In genomic region chr11:73100578-73100977, GRCh38 we compare ENCODE assay signal across 21 cellular contexts.
"Had no signal": no experiment of that assay in that cellular context is flagged by ENCODE, and none has a peak within 500 bp of the region (broad histone marks: within the 10 kb centered on the region; RNA-seq: fewer than 3 reads in every experiment).

No MANE protein-coding gene starts in this region.

- H3K4me3 ChIP-seq: dorsolateral prefrontal cortex, heart left ventricle, mucosa of descending colon, ovary, right atrium auricular region, tibial artery, upper lobe of left lung, uterus had no signal

- H3K27ac ChIP-seq: heart left ventricle, ovary, right atrium auricular region, upper lobe of left lung, uterus had no signal

- H3K27me3 ChIP-seq: dorsolateral prefrontal cortex, heart left ventricle, ovary, right atrium auricular region, tibial artery, upper lobe of left lung, uterus had no signal

- H3K36me3 Mint-ChIP-seq: natural killer cell had no signal

- H3K4me1 ChIP-seq: uterus had no signal

- H3K9me3 Mint-ChIP-seq: natural killer cell; neural crest cell; stimulated activated naive CD8-positive, alpha-beta T cell treated with anti-CD3 and anti-CD28 coated beads, Interleukin-15, Interleukin-2, amounts not matched to agents 100 ng/mL and 50 ng/mL, for 24 hours had no signal

- H3K27me3 Mint-ChIP-seq: stimulated activated naive CD8-positive, alpha-beta T cell treated with anti-CD3 and anti-CD28 coated beads, Interleukin-15, Interleukin-2, amounts not matched to agents 100 ng/mL and 50 ng/mL, for 24 hours had no signal

- DNase-seq: cortex of kidney; dorsolateral prefrontal cortex; effector CD8-positive, alpha-beta T cell; foreskin melanocyte; heart left ventricle; hippocampal formation; islet precursor cell; mammary epithelial cell; mucosa of descending colon; natural killer cell; nucleus accumbens; ovary; small intestine; stimulated activated CD4-positive, alpha-beta T cell treated with anti-CD3 and anti-CD28 coated beads, Interleukin-12 subunit alpha, Interleukin-12 subunit beta, amount 100 ng/mL, for 4 hours; tibial artery; upper lobe of left lung; uterus had no signal

- H3K36me3 ChIP-seq: heart left ventricle, ovary, right atrium auricular region, tibial artery, upper lobe of left lung, uterus had no signal

- H3K27ac Mint-ChIP-seq: natural killer cell; stimulated activated naive CD8-positive, alpha-beta T cell treated with anti-CD3 and anti-CD28 coated beads, Interleukin-15, Interleukin-2, amounts not matched to agents 100 ng/mL and 50 ng/mL, for 24 hours had no signal

- ATAC-seq: left lobe of liver, mucosa of descending colon, natural killer cell had no signal

- H3K4me1 Mint-ChIP-seq: neural crest cell had no signal

- H3K4me3 Mint-ChIP-seq: natural killer cell; neural crest cell; stimulated activated naive CD8-positive, alpha-beta T cell treated with anti-CD3 and anti-CD28 coated beads, Interleukin-15, Interleukin-2, amounts not matched to agents 100 ng/mL and 50 ng/mL, for 24 hours had no signal
